Comparison of ENCODE assay signal across 9 cellular contexts in the genomic region with DNA sequence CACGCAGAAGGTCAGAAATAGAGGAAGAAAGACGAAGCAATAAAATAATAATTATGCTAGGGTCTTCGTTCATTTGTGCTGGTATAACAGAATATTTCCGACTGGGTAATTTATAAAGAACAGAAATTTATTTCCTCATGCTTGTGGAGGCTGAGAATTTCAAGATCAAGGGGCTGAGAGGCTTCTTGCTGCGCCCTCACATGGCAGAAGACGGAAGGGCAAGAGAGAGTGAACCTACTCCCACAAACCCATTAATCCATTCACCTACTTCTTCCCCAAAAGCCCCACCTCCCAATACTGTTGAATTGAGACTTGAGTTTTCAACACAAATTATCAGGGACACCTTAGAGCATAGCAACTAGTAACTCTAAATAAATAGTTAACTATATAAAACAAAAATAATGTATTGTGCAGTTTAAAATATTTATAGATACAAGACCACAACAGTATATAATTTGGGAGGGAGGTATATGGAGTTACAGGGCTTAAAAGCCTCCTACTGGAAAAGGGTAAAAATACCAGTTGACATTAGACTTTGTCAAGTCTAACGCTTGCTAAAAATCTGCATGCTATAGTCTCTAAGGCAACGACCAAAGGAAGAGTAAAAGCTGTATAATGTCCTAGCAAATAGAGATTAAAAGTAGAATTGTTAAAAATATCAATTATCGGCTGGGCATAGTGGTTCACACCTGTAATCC. TPM values are rescaled to one million over a fixed set of nuclear protein-coding genes. Genes with fewer than 3 reads are reported as not detected.
A peak's percentile ranks its signal among the peaks of the same experiment; 100 is the strongest.
DNase-seq lines count a peak whose midpoint lies in the region; ATAC-seq and TF ChIP-seq lines count a peak whose summit lies in the region.
"Had no signal": no experiment of that assay in that cellular context is flagged by ENCODE, and none has a peak within 500 bp of the region (broad histone marks: within the 10 kb centered on the region; RNA-seq: fewer than 3 reads in every experiment).

No MANE protein-coding gene starts in this region.

- no peak overlapping the region for H2BK5ac ChIP-seq in mesenchymal stem cell (ENCODE audit: low read depth, low read length, poor library complexity, severe bottlenecking)

- peaks cover 4% of the 10 kb centered on the region for H3K27me3 Mint-ChIP-seq in brain

- no peak for ATAC-seq in RWPE2 (ENCODE audit: low read depth)
- ATAC-seq in HG03457 (IDR thresholded peaks at IDR 0.05; ENCODE audit: unreplicated experiment), result no peak
- ATAC-seq in HG03175 (IDR thresholded peaks at IDR 0.05; ENCODE audit: unreplicated experiment), result no peak
- no peak for ATAC-seq in HG03025 (IDR thresholded peaks at IDR 0.05; ENCODE audit: low FRiP score, unreplicated experiment)

- no peak overlapping the region for H3K27ac Mint-ChIP-seq in brain

- no peak overlapping the region for H4K8ac ChIP-seq in mesenchymal stem cell (ENCODE audit: low read length)

- H3K27ac ChIP-seq in RWPE2 (ENCODE audit: poor library complexity, severe bottlenecking) (no peak overlapping the region), mesenchymal stem cell (ENCODE audit: low read length, poor library complexity, severe bottlenecking) (no peak overlapping the region)
- H3K27ac ChIP-seq: parathyroid adenoma had no signal

- H3K4me2 ChIP-seq in mesenchymal stem cell (ENCODE audit: low read length, poor library complexity, severe bottlenecking), result no peak overlapping the region

- H3K79me1 ChIP-seq in mesenchymal stem cell (replicated peaks; ENCODE audit: low read length, poor library complexity, severe bottlenecking), result no peaks in the 10 kb centered on the region

- no peak overlapping the region for H3K18ac ChIP-seq in mesenchymal stem cell (ENCODE audit: low read depth in 1 of 2, low read length in 2 of 2)

- H3K36me3 Mint-ChIP-seq in brain, result peaks cover 9% of the 10 kb centered on the region

- 48% methylated on average over 9 of the region's 9 CpGs for WGBS in mesenchymal stem cell

- H3K4me1 Mint-ChIP-seq in brain, result no peaks in the 10 kb centered on the region

- no peak overlapping the region for H2AK5ac ChIP-seq in mesenchymal stem cell (ENCODE audit: low read length, severe bottlenecking)

- H3K4me3 ChIP-seq in RWPE2 (ENCODE audit: severe bottlenecking), result no peak overlapping the region
- H3K4me3 ChIP-seq in mesenchymal stem cell (ENCODE audit: insufficient read depth in 1 of 2, low read depth in 1 of 2, low read length in 2 of 2), result no peak overlapping the region

- no peak overlapping the region for H4K91ac ChIP-seq in mesenchymal stem cell (ENCODE audit: low read length)

- H3K4ac ChIP-seq in mesenchymal stem cell (ENCODE audit: low read depth in 1 of 2, low read length in 2 of 2), result no peak overlapping the region

- DNase-seq in COLO668 (lab: John Stamatoyannopoulos, UW; ENCODE audit: unreplicated experiment) (peak; percentile 38), HCEC 1CT (peak; percentile 31), RWPE2 (ENCODE audit: low spot score) (no peak), mesenchymal stem cell (peak; percentile 47)

- peaks cover 2% of the 10 kb centered on the region for H3K9me3 ChIP-seq in RWPE2 (ENCODE audit: severe bottlenecking)
- no peaks in the 10 kb centered on the region for H3K9me3 ChIP-seq in mesenchymal stem cell (ENCODE audit: control insufficient read depth, low read length)

- H3K36me3 ChIP-seq in RWPE2 (ENCODE audit: low read depth) (no peaks in the 10 kb centered on the region), mesenchymal stem cell (ENCODE audit: control insufficient read depth in 1 of 2, insufficient read depth in 2 of 2, low read depth in 1 of 2, low read length in 2 of 2) (no peaks in the 10 kb centered on the region)

- H3K27me3 ChIP-seq in RWPE2 (ENCODE audit: insufficient read depth, poor library complexity, severe bottlenecking), result no peaks in the 10 kb centered on the region
- H3K27me3 ChIP-seq in mesenchymal stem cell (ENCODE audit: control insufficient read depth in 1 of 2, insufficient read depth in 1 of 2, low read length in 2 of 2), result no peaks in the 10 kb centered on the region

- H3K9me3 Mint-ChIP-seq in brain, result peaks cover 0 to 4% (median 0%) of the 10 kb centered on the region in 5 experiments

- no peak overlapping the region for H3K9ac ChIP-seq in mesenchymal stem cell (ENCODE audit: low read length)
- H3K9ac ChIP-seq: parathyroid adenoma had no signal

- TF ChIP-seq CTCF in RWPE2 (IDR thresholded peaks at IDR 0.05; ENCODE audit: poor library complexity, severe bottlenecking) (peak; percentile 49), brain (conservative IDR thresholded peaks at IDR 0.05) (peak; percentile 36 to 53)

- no peak overlapping the region for H2BK12ac ChIP-seq in mesenchymal stem cell (ENCODE audit: low read length in 2 of 2)

- H3K14ac ChIP-seq in mesenchymal stem cell (ENCODE audit: low read length in 2 of 2), result no peak overlapping the region

- no peak overlapping the region for H2BK15ac ChIP-seq in mesenchymal stem cell (ENCODE audit: low read depth, poor library complexity, severe bottlenecking)

- no peak overlapping the region for H2AFZ ChIP-seq in mesenchymal stem cell (ENCODE audit: low read depth, low read length)
- H2AFZ ChIP-seq: parathyroid adenoma had no signal

- H3K23ac ChIP-seq in mesenchymal stem cell (ENCODE audit: low read length in 2 of 2), result no peak overlapping the region

- H3K4me3 Mint-ChIP-seq in brain, result no peak overlapping the region

- H2BK120ac ChIP-seq in mesenchymal stem cell (ENCODE audit: low read depth, low read length), result no peak overlapping the region

- H3K4me1 ChIP-seq in RWPE2 (ENCODE audit: insufficient read depth, poor library complexity, severe bottlenecking) (no peaks in the 10 kb centered on the region), mesenchymal stem cell (ENCODE audit: control insufficient read depth, insufficient read depth, low read depth, low read length) (no peaks in the 10 kb centered on the region)
- H3K4me1 ChIP-seq: parathyroid adenoma had no signal

RNA-seq across cellular contexts. Expression of gene NAA35, which starts 40.3 kb away (rescaled TPM):
- 12.9 TPM for polyA plus RNA-seq in brain (ENCODE audit: insufficient read depth, low read depth, low replicate concordance)
- 18.4 TPM for polyA plus RNA-seq in mesenchymal stem cell (2013, experiment 1 of 2)
- polyA plus RNA-seq in mesenchymal stem cell (2013, experiment 2 of 2), result 18.6 TPM
